ENCODE assay signal across 16 cellular contexts in the genomic region with DNA sequence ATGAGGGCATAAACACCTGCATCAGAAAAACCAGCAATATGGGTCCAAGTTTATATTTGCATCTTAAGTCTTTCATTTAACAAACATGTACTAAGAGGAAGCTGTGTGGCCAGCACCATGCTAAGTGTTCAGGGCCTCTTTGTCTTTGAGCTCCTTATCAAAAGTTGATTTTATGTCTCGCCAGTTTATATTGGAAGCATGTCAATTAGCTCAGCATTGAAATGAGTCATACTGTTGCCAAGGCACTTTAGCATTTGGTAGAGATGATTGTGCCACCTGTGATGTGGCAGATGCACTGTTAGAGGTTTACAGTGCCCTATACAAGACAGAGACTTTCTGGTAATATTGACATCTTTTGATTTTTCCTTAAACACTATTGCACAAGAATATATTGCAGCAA.
DNase-seq lines count a peak whose midpoint lies in the region; ATAC-seq lines count a peak whose summit lies in the region.
"Had no signal": no experiment of that assay in that cellular context is flagged by ENCODE, and none has a peak within 500 bp of the region (broad histone marks: within the 10 kb centered on the region; RNA-seq: fewer than 3 reads in every experiment).

No MANE protein-coding gene starts in this region.

- intact Hi-C loops in activated CD4-positive, alpha-beta T cell treated with anti-CD3 and anti-CD28 coated beads, Interleukin-2, amount 10 ng/mL, durations not matched to agents 24 days and 14 days (cut with micrococcal nuclease), result no loop called here

- no peaks in the 10 kb centered on the region for H3K9me3 Mint-ChIP-seq in activated CD4-positive, alpha-beta T cell treated with anti-CD3 and anti-CD28 coated beads, Interleukin-2, amount 10 ng/mL, durations not matched to agents 24 days and 14 days
- H3K9me3 Mint-ChIP-seq: activated CD4-positive, alpha-beta T cell treated with anti-CD3 and anti-CD28 coated beads, Interleukin-2, amount 10 ng/mL, durations not matched to agents 7 days and 5 days; stimulated activated naive B cell treated with anti-CD40 and anti-IgM and Interleukin-4, amounts not matched to agents 10 μg/mL and 1 μg/mL and 100 μg/mL, for 72 hours had no signal

- peaks cover 16% of the 10 kb centered on the region for H3K27me3 Mint-ChIP-seq in activated CD4-positive, alpha-beta T cell treated with anti-CD3 and anti-CD28 coated beads, Interleukin-2, amount 10 ng/mL, durations not matched to agents 24 days and 14 days
- H3K27me3 Mint-ChIP-seq: stimulated activated naive B cell treated with anti-CD40 and anti-IgM and Interleukin-4, amounts not matched to agents 10 μg/mL and 1 μg/mL and 100 μg/mL, for 72 hours had no signal

- peak; percentile 41 for DNase-seq in EL
- peak; percentile 25 for DNase-seq in NCI-H2029 treated with DMSO at 0.1 percent for 48 hours (lab: John Stamatoyannopoulos, UW)
- DNase-seq in cerebellum (ENCODE audit: low spot score), result peak; percentile 43
- peak; percentile 22 for DNase-seq in mucosa of gallbladder (ENCODE audit: low spot score)
- no peak for DNase-seq in stimulated activated CD4-positive, alpha-beta T cell treated with anti-CD3 and anti-CD28 coated beads, Interleukin-12 subunit alpha, Interleukin-12 subunit beta, amount 100 ng/mL, for 4 hours
- no peak for DNase-seq in activated CD4-positive, alpha-beta T cell treated with anti-CD3 and anti-CD28 coated beads, Interleukin-2, amount 10 ng/mL, durations not matched to agents 24 days and 14 days
- DNase-seq: activated CD4-positive, alpha-beta T cell treated with anti-CD3 and anti-CD28 coated beads, Interleukin-2, amount 10 ng/mL, durations not matched to agents 7 days and 5 days; activated gamma-delta T cell; COR-L47; cortex of kidney; hypothalamus; NCI-H2227 treated with DMSO at 0.1 percent for 48 hours; stimulated activated naive B cell treated with anti-CD40 and anti-IgM and Interleukin-4, amounts not matched to agents 10 μg/mL and 1 μg/mL and 100 μg/mL, for 72 hours had no signal

- H3K4me3 Mint-ChIP-seq in activated CD4-positive, alpha-beta T cell treated with anti-CD3 and anti-CD28 coated beads, Interleukin-2, amount 10 ng/mL, durations not matched to agents 24 days and 14 days, result no peak overlapping the region
- H3K4me3 Mint-ChIP-seq: activated CD4-positive, alpha-beta T cell treated with anti-CD3 and anti-CD28 coated beads, Interleukin-2, amount 10 ng/mL, durations not matched to agents 7 days and 5 days; nephron; stimulated activated naive B cell treated with anti-CD40 and anti-IgM and Interleukin-4, amounts not matched to agents 10 μg/mL and 1 μg/mL and 100 μg/mL, for 72 hours had no signal

- H3K4me1 Mint-ChIP-seq in activated CD4-positive, alpha-beta T cell treated with anti-CD3 and anti-CD28 coated beads, Interleukin-2, amount 10 ng/mL, durations not matched to agents 24 days and 14 days, result peaks cover 2% of the 10 kb centered on the region
- H3K4me1 Mint-ChIP-seq: activated CD4-positive, alpha-beta T cell treated with anti-CD3 and anti-CD28 coated beads, Interleukin-2, amount 10 ng/mL, durations not matched to agents 7 days and 5 days; nephron had no signal

- H3K27ac Mint-ChIP-seq in activated CD4-positive, alpha-beta T cell treated with anti-CD3 and anti-CD28 coated beads, Interleukin-2, amount 10 ng/mL, durations not matched to agents 24 days and 14 days, result no peak overlapping the region
- H3K27ac Mint-ChIP-seq: activated CD4-positive, alpha-beta T cell treated with anti-CD3 and anti-CD28 coated beads, Interleukin-2, amount 10 ng/mL, durations not matched to agents 7 days and 5 days; stimulated activated naive B cell treated with anti-CD40 and anti-IgM and Interleukin-4, amounts not matched to agents 10 μg/mL and 1 μg/mL and 100 μg/mL, for 72 hours had no signal

- ATAC-seq in GM19395 (IDR thresholded peaks at IDR 0.05; ENCODE audit: unreplicated experiment) (no peak), GM21737 (IDR thresholded peaks at IDR 0.05; ENCODE audit: unreplicated experiment) (no peak)
- ATAC-seq: stimulated activated naive B cell treated with anti-CD40 and anti-IgM and Interleukin-4, amounts not matched to agents 10 μg/mL and 1 μg/mL and 100 μg/mL, for 72 hours had no signal

- H3K36me3 Mint-ChIP-seq in activated CD4-positive, alpha-beta T cell treated with anti-CD3 and anti-CD28 coated beads, Interleukin-2, amount 10 ng/mL, durations not matched to agents 24 days and 14 days (ENCODE audit: low read depth), result no peaks in the 10 kb centered on the region
- H3K36me3 Mint-ChIP-seq: stimulated activated naive B cell treated with anti-CD40 and anti-IgM and Interleukin-4, amounts not matched to agents 10 μg/mL and 1 μg/mL and 100 μg/mL, for 72 hours had no signal

Comparison
In these comparisons a context has a peak if more than half of its experiments do, and no peak if none do; other contexts are left out.
1. DNase-seq: peak in EL (single experiment), NCI-H2029 treated with DMSO at 0.1 percent for 48 hours (single experiment), cerebellum (single experiment) and mucosa of gallbladder (single experiment); none in stimulated activated CD4-positive, alpha-beta T cell treated with anti-CD3 and anti-CD28 coated beads, Interleukin-12 subunit alpha, Interleukin-12 subunit beta, amount 100 ng/mL, for 4 hours (single experiment) and activated CD4-positive, alpha-beta T cell treated with anti-CD3 and anti-CD28 coated beads, Interleukin-2, amount 10 ng/mL, durations not matched to agents 24 days and 14 days (single experiment).